ENCODE assay signal across 8 cellular contexts in the genomic region with DNA sequence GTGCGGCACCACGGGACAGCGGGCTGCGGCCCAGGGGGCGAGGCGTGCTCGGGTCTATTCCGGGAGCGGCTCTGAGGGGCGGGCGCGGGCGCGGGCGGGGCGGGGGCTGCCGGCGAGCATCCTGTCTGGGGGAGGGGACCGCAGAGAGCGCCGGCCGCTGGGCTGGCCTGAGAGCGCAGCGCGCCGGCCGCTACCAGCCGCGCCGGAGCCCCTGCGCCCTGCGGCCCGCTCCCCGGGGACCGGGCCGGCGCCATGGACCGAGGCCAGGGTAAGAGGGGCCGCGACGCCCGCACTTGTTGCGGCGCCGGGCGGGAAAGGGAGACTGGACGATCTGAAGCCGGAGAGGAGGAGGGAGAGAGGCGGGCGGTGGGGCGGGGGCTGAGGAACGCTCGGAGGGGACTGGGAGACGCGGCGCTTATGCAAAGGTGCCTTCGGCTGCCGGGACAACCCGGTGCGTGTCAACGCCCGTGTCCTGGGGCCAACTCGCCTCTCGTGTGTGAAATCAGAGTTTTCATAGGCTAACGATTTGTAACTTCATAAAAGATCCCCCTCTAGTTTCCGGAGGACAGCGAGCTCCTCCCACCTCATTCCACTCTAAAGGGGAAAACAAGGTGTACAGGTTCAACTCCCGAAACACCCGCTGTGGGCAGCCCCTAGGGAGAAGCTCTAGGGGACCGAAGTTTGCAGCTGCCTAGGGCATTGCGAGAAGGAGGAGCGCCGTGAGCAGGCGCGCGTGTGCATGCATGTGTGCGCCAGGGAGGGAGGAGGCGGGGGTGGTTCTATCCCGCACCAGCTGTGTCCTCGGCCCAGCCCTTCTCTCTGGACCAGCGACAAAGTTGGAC. TPM values are rescaled to one million over a fixed set of nuclear protein-coding genes. Genes with fewer than 3 reads are reported as not detected.
DNase-seq lines count a peak whose midpoint lies in the region; ATAC-seq, FAIRE-seq and TF ChIP-seq lines count a peak whose summit lies in the region.

A gene (plus strand): TSS at position 143 of the 842 bp plus-strand sequence. CDS start 110 bp downstream, at position 253.

- TF ChIP-seq POLR2A in A549 (IDR thresholded peaks at IDR 0.05; ENCODE audit: low read length), result 0 out of 2 replicates have a peak, but pooled peaks have one; percentile 22

- DNase-seq in A549 (ENCODE audit: low read depth in 1 of 2, low spot score in 1 of 2) (peak; percentile 57 to 60), GM06990 (ENCODE audit: extremely low read depth, insufficient read length) (no peak), SHP77 (lab: John Stamatoyannopoulos, UW) (peak; percentile 52 to 60), renal cortical epithelial cell (ENCODE audit: low read depth) (peak; percentile 34)
- no peak for DNase-seq in central memory CD8-positive, alpha-beta T cell (ENCODE audit: low spot score in 2 of 2)

- peak within 1 kb of the TSS; percentile 27; the same call in 1 of the 2 replicates for H3K9ac ChIP-seq in iPS-20b (ENCODE audit: low read depth, low read length)

- H3K9me3 ChIP-seq in A549 (peaks cover 7% of the 10 kb centered on the region), iPS-20b (ENCODE audit: insufficient read depth, low read depth, low read length) (no peaks in the 10 kb centered on the region; the same call in 1 of the 2 replicates)

- WGBS in A549 (ENCODE audit: missing lambda C conversion rate), result 1% methylated on average over 45 of the region's 81 CpGs

- H3K4me1 ChIP-seq in A549 (peaks cover 9% of the 10 kb centered on the region; the same call in 1 of the 3 replicates), iPS-20b (ENCODE audit: insufficient read depth, low read length) (peaks cover 10% of the 10 kb centered on the region; the same call in 1 of the 2 replicates)

- H3K36me3 ChIP-seq in GM06990 (ENCODE audit: control insufficient read depth, insufficient read depth, low read length), result no peaks in the 10 kb centered on the region
- H3K36me3 ChIP-seq in iPS-20b (ENCODE audit: insufficient read depth, low read depth, low read length), result no peaks in the 10 kb centered on the region

- TF ChIP-seq EP300 in A549 (IDR thresholded peaks at IDR 0.05), result no peak

- H3K27ac ChIP-seq in A549 (peak within 1 kb of the TSS; percentile 72 to 86), iPS-20b (ENCODE audit: low read length) (no peak within 1 kb of the TSS)

- peaks cover 56% of the 10 kb centered on the region for H3K27me3 Mint-ChIP-seq in central memory CD8-positive, alpha-beta T cell

- peak within 1 kb of the TSS; percentile 75 for H3K4me3 Mint-ChIP-seq in central memory CD8-positive, alpha-beta T cell

- peak; percentile 75 to 85 for ATAC-seq in A549
- ATAC-seq in central memory CD8-positive, alpha-beta T cell (replicated peaks; ENCODE audit: extremely low read depth, poor library complexity, severe bottlenecking), result peak; percentile 33
- no peak for ATAC-seq in GM18519 (IDR thresholded peaks at IDR 0.05; ENCODE audit: low FRiP score, unreplicated experiment)
- ATAC-seq in HG02610 (IDR thresholded peaks at IDR 0.05; ENCODE audit: unreplicated experiment), result no peak

- TF ChIP-seq RAD21 in A549 (conservative IDR thresholded peaks at IDR 0.05 in 1 of 2, IDR thresholded peaks at IDR 0.05 in 1 of 2), result no peak

- peaks cover 8% of the 10 kb centered on the region for H3K4me1 Mint-ChIP-seq in central memory CD8-positive, alpha-beta T cell

- H3K4me2 ChIP-seq in A549, result peak within 1 kb of the TSS; percentile 84

- POLR2A ChIA-PET in A549 (lab: Yijun Ruan, JAX), result interaction anchor here (0.8 to 1.0 kb wide), 2 partner anchors 11 to 280 kb away, joined by 3 to 4 read pairs; no protein-coding TSS in a partner anchor

- H3K4me3 ChIP-seq in A549 (peak within 1 kb of the TSS; percentile 69), GM06990 (replicated peaks; ENCODE audit: low read depth, low read length) (peak within 1 kb of the TSS; percentile 14; the same call in 1 of the 2 replicates), iPS-20b (ENCODE audit: low read length) (peak within 1 kb of the TSS; percentile 93)

- TF ChIP-seq CTCF in A549 (IDR thresholded peaks at IDR 0.05), result no peak
- no peak for TF ChIP-seq CTCF in GM06990 (IDR thresholded peaks at IDR 0.05; ENCODE audit: insufficient read depth, low read length, poor library complexity, severe bottlenecking)

- H3K36me3 Mint-ChIP-seq in central memory CD8-positive, alpha-beta T cell (ENCODE audit: insufficient read depth), result peaks cover 2% of the 10 kb centered on the region

- CTCF ChIA-PET in A549 (lab: Yijun Ruan, JAX), result interaction anchor here (1.1 to 1.5 kb wide), 4 partner anchors 11 to 163 kb away, joined by 3 to 7 read pairs (median 4); no protein-coding TSS in a partner anchor

- no peak for FAIRE-seq in A549 (lab: Jason Lieb, UNC)

- peaks cover 6% of the 10 kb centered on the region for H3K9me3 Mint-ChIP-seq in central memory CD8-positive, alpha-beta T cell

- H3K27me3 ChIP-seq in GM06990 (replicated peaks; ENCODE audit: control insufficient read depth, insufficient read depth, low read length) (peaks cover 2% of the 10 kb centered on the region; the same call in 1 of the 2 replicates), iPS-20b (ENCODE audit: insufficient read depth, low read length) (peaks cover 45% of the 10 kb centered on the region)

- no peak within 1 kb of the TSS for H3K27ac Mint-ChIP-seq in central memory CD8-positive, alpha-beta T cell (ENCODE audit: low read depth)

TF ChIP-seq in A549, 52 proteins besides CTCF, POLR2A, EP300 and RAD21 (continues in another document):
- no peak for TF ChIP-seq RNF2 (IDR thresholded peaks at IDR 0.05; ENCODE audit: borderline replicate concordance, low read depth)
- TF ChIP-seq POLR2AphosphoS2 (conservative IDR thresholded peaks at IDR 0.05; ENCODE audit: low read length), result no peak
- no peak for TF ChIP-seq KDM5A (IDR thresholded peaks at IDR 0.05)
- no peak for TF ChIP-seq EHMT2 (IDR thresholded peaks at IDR 0.05; ENCODE audit: low read depth)
- TF ChIP-seq, protein P1, sequence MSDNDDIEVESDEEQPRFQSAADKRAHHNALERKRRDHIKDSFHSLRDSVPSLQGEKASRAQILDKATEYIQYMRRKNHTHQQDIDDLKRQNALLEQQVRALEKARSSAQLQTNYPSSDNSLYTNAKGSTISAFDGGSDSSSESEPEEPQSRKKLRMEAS (IDR thresholded peaks at IDR 0.05), result peak; percentile 63
- TF ChIP-seq, protein P2, sequence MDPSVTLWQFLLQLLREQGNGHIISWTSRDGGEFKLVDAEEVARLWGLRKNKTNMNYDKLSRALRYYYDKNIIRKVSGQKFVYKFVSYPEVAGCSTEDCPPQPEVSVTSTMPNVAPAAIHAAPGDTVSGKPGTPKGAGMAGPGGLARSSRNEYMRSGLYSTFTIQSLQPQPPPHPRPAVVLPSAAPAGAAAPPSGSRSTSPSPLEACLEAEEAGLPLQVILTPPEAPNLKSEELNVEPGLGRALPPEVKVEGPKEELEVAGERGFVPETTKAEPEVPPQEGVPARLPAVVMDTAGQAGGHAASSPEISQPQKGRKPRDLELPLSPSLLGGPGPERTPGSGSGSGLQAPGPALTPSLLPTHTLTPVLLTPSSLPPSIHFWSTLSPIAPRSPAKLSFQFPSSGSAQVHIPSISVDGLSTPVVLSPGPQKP (IDR thresholded peaks at IDR 0.05; ENCODE audit: low read depth, low read length), result no peak
- TF ChIP-seq, protein P3, sequence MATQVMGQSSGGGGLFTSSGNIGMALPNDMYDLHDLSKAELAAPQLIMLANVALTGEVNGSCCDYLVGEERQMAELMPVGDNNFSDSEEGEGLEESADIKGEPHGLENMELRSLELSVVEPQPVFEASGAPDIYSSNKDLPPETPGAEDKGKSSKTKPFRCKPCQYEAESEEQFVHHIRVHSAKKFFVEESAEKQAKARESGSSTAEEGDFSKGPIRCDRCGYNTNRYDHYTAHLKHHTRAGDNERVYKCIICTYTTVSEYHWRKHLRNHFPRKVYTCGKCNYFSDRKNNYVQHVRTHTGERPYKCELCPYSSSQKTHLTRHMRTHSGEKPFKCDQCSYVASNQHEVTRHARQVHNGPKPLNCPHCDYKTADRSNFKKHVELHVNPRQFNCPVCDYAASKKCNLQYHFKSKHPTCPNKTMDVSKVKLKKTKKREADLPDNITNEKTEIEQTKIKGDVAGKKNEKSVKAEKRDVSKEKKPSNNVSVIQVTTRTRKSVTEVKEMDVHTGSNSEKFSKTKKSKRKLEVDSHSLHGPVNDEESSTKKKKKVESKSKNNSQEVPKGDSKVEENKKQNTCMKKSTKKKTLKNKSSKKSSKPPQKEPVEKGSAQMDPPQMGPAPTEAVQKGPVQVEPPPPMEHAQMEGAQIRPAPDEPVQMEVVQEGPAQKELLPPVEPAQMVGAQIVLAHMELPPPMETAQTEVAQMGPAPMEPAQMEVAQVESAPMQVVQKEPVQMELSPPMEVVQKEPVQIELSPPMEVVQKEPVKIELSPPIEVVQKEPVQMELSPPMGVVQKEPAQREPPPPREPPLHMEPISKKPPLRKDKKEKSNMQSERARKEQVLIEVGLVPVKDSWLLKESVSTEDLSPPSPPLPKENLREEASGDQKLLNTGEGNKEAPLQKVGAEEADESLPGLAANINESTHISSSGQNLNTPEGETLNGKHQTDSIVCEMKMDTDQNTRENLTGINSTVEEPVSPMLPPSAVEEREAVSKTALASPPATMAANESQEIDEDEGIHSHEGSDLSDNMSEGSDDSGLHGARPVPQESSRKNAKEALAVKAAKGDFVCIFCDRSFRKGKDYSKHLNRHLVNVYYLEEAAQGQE (IDR thresholded peaks at IDR 0.05), result no peak
- no peak for TF ChIP-seq MAZ (IDR thresholded peaks at IDR 0.05; ENCODE audit: borderline replicate concordance, low read depth, low read length)
- TF ChIP-seq, protein P4, sequence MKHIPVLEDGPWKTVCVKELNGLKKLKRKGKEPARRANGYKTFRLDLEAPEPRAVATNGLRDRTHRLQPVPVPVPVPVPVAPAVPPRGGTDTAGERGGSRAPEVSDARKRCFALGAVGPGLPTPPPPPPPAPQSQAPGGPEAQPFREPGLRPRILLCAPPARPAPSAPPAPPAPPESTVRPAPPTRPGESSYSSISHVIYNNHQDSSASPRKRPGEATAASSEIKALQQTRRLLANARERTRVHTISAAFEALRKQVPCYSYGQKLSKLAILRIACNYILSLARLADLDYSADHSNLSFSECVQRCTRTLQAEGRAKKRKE (CRISPR knock-in tag; IDR thresholded peaks at IDR 0.05; ENCODE audit: low read depth), result 0 out of 2 replicates have a peak, but pooled peaks have one; percentile 28

RNA-seq across cellular contexts. Expression of the gene that starts here (rescaled TPM):
- polyA plus RNA-seq in A549 (2011; rRNA removed) (1.5 and 2.4 TPM in 2 replicates), A549 (2017; fragmentation: RNase III; extraction: RNeasy Plus Mini Kit Qiagen cat#74134 plus additional on column Dnase treatment) (3.3 to 3.5 TPM (median 3.4 TPM) in 3 replicates)
- 1.4 and 1.8 TPM in 2 replicates for polyA plus RNA-seq in A549 (2012; cell fraction: cytosol; rRNA removed)
- 1.1 and 1.6 TPM in 2 replicates for polyA plus RNA-seq in A549 (2012; cell fraction: nucleus; rRNA removed)
- polyA minus RNA-seq in A549 (2011; rRNA and poly(A)+ RNA removed), result 2.1 and 3.1 TPM in 2 replicates
- total RNA-seq in renal cortical epithelial cell, result 21.9 and 30.0 TPM in 2 replicates

Comparison
In these comparisons a context has a peak if more than half of its experiments do, and no peak if none do; other contexts are left out.
1. ATAC-seq: peak in A549 (2 of 2) and central memory CD8-positive, alpha-beta T cell (single experiment); none in GM18519 (single experiment) and HG02610 (single experiment).
2. DNase-seq: peak in A549 (2 of 2), SHP77 (2 of 2) and renal cortical epithelial cell (single experiment); none in GM06990 (single experiment) and central memory CD8-positive, alpha-beta T cell (0 of 2).
3. H3K4me3 ChIP-seq: peak in every context shown above with its lines; median percentile 93 in iPS-20b; 69 in A549; 14 in GM06990.